ENCODE assay signal across 26 cellular contexts in the genomic region with DNA sequence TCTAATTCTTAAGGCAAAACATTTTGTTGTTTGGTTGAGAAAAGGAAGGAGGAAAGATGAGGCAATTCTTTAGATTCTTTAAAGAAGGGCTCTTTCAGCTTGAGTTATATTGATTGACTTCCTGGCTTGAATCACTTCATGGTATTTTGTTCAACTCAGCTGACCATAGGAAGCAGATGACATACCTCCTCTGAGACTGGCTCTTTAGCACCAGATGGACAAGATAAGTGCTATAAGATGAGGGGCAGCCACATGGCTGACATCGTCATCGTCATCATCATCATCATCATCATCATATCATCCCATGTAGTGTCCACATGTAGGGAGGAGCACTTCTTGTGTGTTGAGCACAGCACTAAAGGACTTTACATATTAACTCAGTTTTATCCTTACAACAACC.
A peak's percentile ranks its signal among the peaks of the same experiment; 100 is the strongest.
DNase-seq lines count a peak whose midpoint lies in the region; ATAC-seq, FAIRE-seq and TF ChIP-seq lines count a peak whose summit lies in the region.
"Had no signal": no experiment of that assay in that cellular context is flagged by ENCODE, and none has a peak within 500 bp of the region (broad histone marks: within the 10 kb centered on the region; RNA-seq: fewer than 3 reads in every experiment).

No MANE protein-coding gene starts in this region.

- intact Hi-C loops in HepG2 (cut with micrococcal nuclease; ENCODE audit: unreplicated experiment) = no loop called here
- intact Hi-C loops in right lobe of liver (cut with DNase I) = no loop called here

- H3K9ac ChIP-seq in HepG2 (ENCODE audit: insufficient read depth, low read depth, low read length) = no peak overlapping the region

- no TSS peak for BruUV-seq in HepG2 (replicated peaks; lab: Mats Ljungman, UMichigan)

- in situ Hi-C loops in HepG2 (cut with HindIII; ENCODE audit: extremely low pct_ligation_motif_present, low pct_unique_long_range_greater_than_20kb) = no loop called here

- H3K4me3 ChIP-seq in HepG2 (replicated peaks in 1 of 3; ENCODE audit: insufficient read depth in 1 of 3, low read depth in 2 of 3, low read length in 3 of 3) = no peak overlapping the region
- H3K4me3 ChIP-seq in right lobe of liver = no peak overlapping the region
- H3K4me3 ChIP-seq in foreskin fibroblast (ENCODE audit: low read depth in 1 of 2, low read length in 2 of 2) = no peak overlapping the region
- H3K4me3 ChIP-seq: body of pancreas, HAP-1, lower lobe of right lung, psoas muscle, SJCRH30, stomach had no signal

- WGBS in HepG2 (ENCODE audit: low lambda C conversion rate) = 82% methylated on average over 2 of the region's 2 CpGs
- 67% methylated on average over 2 of the region's 2 CpGs for WGBS in right lobe of liver (ENCODE audit: insufficient coverage, low coverage, low lambda C conversion rate, missing lambda C conversion rate)

- H3K4me2 ChIP-seq in HepG2 (ENCODE audit: low read depth, low read length) = no peak overlapping the region

- DNase-seq in HepG2 (ENCODE audit: low spot score) (no peak), right lobe of liver (no peak), amniotic epithelial cell (ENCODE audit: low read depth) (peak; percentile 52), foreskin fibroblast (peak; percentile 50 to 51), HUDEP-2 (lab: John Stamatoyannopoulos, UW; ENCODE audit: unreplicated experiment in 76 of 76) (no peak), putamen (ENCODE audit: low spot score) (no peak)
- DNase-seq in stimulated activated CD4-positive, alpha-beta T cell treated with anti-CD3 and anti-CD28 coated beads, Interleukin-4, amount 100 ng/mL, for 24 hours = no peak
- DNase-seq: activated CD4-positive, CD25-positive, alpha-beta regulatory T cell treated with anti-CD3 and anti-CD28 coated beads, Interleukin-2, amount 50 U/mL, for 72 hours; activated CD8-positive, alpha-beta memory T cell treated with anti-CD3 and anti-CD28 coated beads for 24 hours; activated T-cell treated with anti-CD3 and anti-CD28 coated beads, Interleukin-2, amount 50 U/mL, for 48 hours; BE2C; body of pancreas; effector memory CD4-positive, alpha-beta T cell; hippocampal formation; islet precursor cell; lower lobe of right lung; NCI-H1417; NCI-H2171; NCI-H526; psoas muscle; SJCRH30; stimulated activated CD4-positive, alpha-beta T cell treated with anti-CD3 and anti-CD28 coated beads, Interleukin-4, amount 100 ng/mL, for 1 hour; stomach had no signal

- TF ChIP-seq RAD21 in HepG2 (CRISPR knock-in tag; IDR thresholded peaks at IDR 0.05) = no peak

- H3K79me2 ChIP-seq in HepG2 (ENCODE audit: insufficient read depth, low read length) = no peaks in the 10 kb centered on the region

- H3K4me1 ChIP-seq in HepG2 (ENCODE audit: insufficient read depth, low read length) = peaks cover 54% of the 10 kb centered on the region
- H3K4me1 ChIP-seq in right lobe of liver = peaks cover 0 to 7% (median 2%) of the 10 kb centered on the region in 4 donors
- H3K4me1 ChIP-seq: HAP-1 had no signal

- CTCF ChIA-PET in HepG2 (lab: Yijun Ruan, JAX; ENCODE audit: low intra/inter-chr PET ratio, low total read pairs) = no interaction called here

- H3K27me3 ChIP-seq in HepG2 (ENCODE audit: control insufficient read depth in 1 of 2, insufficient read depth in 2 of 2, low read length in 2 of 2) (0 out of 5 replicates have a peak, but pooled peaks cover 0 to 4% of the 10 kb centered on the region in 2 experiments), right lobe of liver (no peaks in the 10 kb centered on the region)
- H3K27me3 ChIP-seq: BE2C, body of pancreas, SJCRH30, stomach had no signal

- H3K36me3 ChIP-seq in HepG2 (replicated peaks in 1 of 2; ENCODE audit: control insufficient read depth in 1 of 2, insufficient read depth in 2 of 2, low read length in 2 of 2) (no peaks in the 10 kb centered on the region), right lobe of liver (no peaks in the 10 kb centered on the region)
- H3K36me3 ChIP-seq: BE2C, HAP-1, lower lobe of right lung, SJCRH30, stomach had no signal

- no peak overlapping the region for H2AFZ ChIP-seq in HepG2 (ENCODE audit: low read length)

- TF ChIP-seq CTCF in HepG2 (CRISPR knock-in tag; IDR thresholded peaks at IDR 0.05) (no peak), right lobe of liver (IDR thresholded peaks at IDR 0.05) (no peak), foreskin fibroblast (IDR thresholded peaks at IDR 0.05; ENCODE audit: low read depth, low read length) (no peak)

- H3K27ac ChIP-seq in HepG2 (ENCODE audit: extremely low read length, insufficient read depth, low read length) = no peak overlapping the region
- H3K27ac ChIP-seq in right lobe of liver = no peak overlapping the region
- H3K27ac ChIP-seq: lower lobe of right lung, psoas muscle, SJCRH30 had no signal

- TF ChIP-seq EP300 in HepG2 (IDR thresholded peaks at IDR 0.05; ENCODE audit: low read depth in 2 of 2, low read length in 2 of 2) (no peak), HepG2 (CRISPR knock-in tag; IDR thresholded peaks at IDR 0.05; ENCODE audit: borderline replicate concordance) (no peak)

- ATAC-seq in HepG2 (no peak), right lobe of liver (no peak), GM18517 (IDR thresholded peaks at IDR 0.05; ENCODE audit: unreplicated experiment) (no peak)
- ATAC-seq: activated naive CD4-positive, alpha-beta T cell treated with anti-CD3 and anti-CD28 coated beads, Interleukin-2, amount 50 U/mL, for 72 hours; body of pancreas; lower lobe of right lung; psoas muscle had no signal

- no peak for FAIRE-seq in HepG2 (lab: Jason Lieb, UNC)

- TF ChIP-seq POLR2A in HepG2 (IDR thresholded peaks at IDR 0.05; ENCODE audit: insufficient read depth in 1 of 2, low read depth in 2 of 2, low read length in 2 of 2) (no peak), right lobe of liver (IDR thresholded peaks at IDR 0.05) (no peak)

- POLR2A ChIA-PET in HepG2 (lab: Yijun Ruan, JAX) = no interaction called here

- H3K9me3 ChIP-seq in HepG2 (ENCODE audit: low read length) (no peaks in the 10 kb centered on the region), right lobe of liver (no peaks in the 10 kb centered on the region)
- H3K9me3 ChIP-seq: body of pancreas, HAP-1, lower lobe of right lung, psoas muscle, SJCRH30, stomach had no signal

- no peaks in the 10 kb centered on the region for H4K20me1 ChIP-seq in HepG2 (ENCODE audit: insufficient read depth, low read length)

TF ChIP-seq in HepG2, 621 proteins besides CTCF, POLR2A, EP300 and RAD21:
- peak; percentile 38; the same call in 1 of the 2 replicates for TF ChIP-seq CREB1 (IDR thresholded peaks at IDR 0.05)
- TF ChIP-seq CREB1 (CRISPR knock-in tag; IDR thresholded peaks at IDR 0.05) = no peak
- no peak for TF ChIP-seq SRSF1 (optimal IDR thresholded peaks at IDR 0.05; ENCODE audit: low read depth, low read length)
TF ChIP-seq in HepG2: peak in this region for 1.

Comparison
In these comparisons a context has a peak if more than half of its experiments do, and no peak if none do; other contexts are left out.
1. DNase-seq: peak in amniotic epithelial cell (single experiment) and foreskin fibroblast (2 of 2); none in HepG2 (single experiment), right lobe of liver (0 of 3), stimulated activated CD4-positive, alpha-beta T cell treated with anti-CD3 and anti-CD28 coated beads, Interleukin-4, amount 100 ng/mL, for 24 hours (single experiment), HUDEP-2 (0 of 76) and putamen (single experiment).